In genomic region chr7:90625562-90625961, GRCh38 we compare ENCODE assay signal across 9 cellular contexts. TPM values are rescaled to one million over a fixed set of nuclear protein-coding genes. Genes with fewer than 3 reads are reported as not detected.
A peak's percentile ranks its signal among the peaks of the same experiment; 100 is the strongest.
DNase-seq lines count a peak whose midpoint lies in the region; ATAC-seq and TF ChIP-seq lines count a peak whose summit lies in the region.
"Had no signal": no experiment of that assay in that cellular context is flagged by ENCODE, and none has a peak within 500 bp of the region (broad histone marks: within the 10 kb centered on the region; RNA-seq: fewer than 3 reads in every experiment).

No MANE protein-coding gene starts in this region.

- H3K27ac ChIP-seq in SK-N-MC: peak overlapping the region; percentile 100
- peak overlapping the region in 2 of 4 donors; percentile 9 to 39 for H3K27ac ChIP-seq in transverse colon
- H3K27ac ChIP-seq: foreskin keratinocyte had no signal

- ATAC-seq in left ventricle myocardium superior: peak; percentile 56
- no peak for ATAC-seq in GM21367 (IDR thresholded peaks at IDR 0.05; ENCODE audit: unreplicated experiment)
- no peak for ATAC-seq in GM19452 (IDR thresholded peaks at IDR 0.05; ENCODE audit: unreplicated experiment)
- ATAC-seq: foreskin keratinocyte had no signal

- H3K4me3 ChIP-seq in SK-N-MC: peak overlapping the region; percentile 55
- no peak overlapping the region for H3K4me3 ChIP-seq in transverse colon

- in situ Hi-C loops in transverse colon (cut with MboI; ENCODE audit: low pct_ligation_motif_present in 1 of 4, low pct_unique_long_range_greater_than_20kb in 1 of 4, low sequenced_read_pairs in 3 of 4): no loop called here

- 47 to 76% methylated on average over 3 of the region's 3 CpGs for WGBS in transverse colon (ENCODE audit: low coverage in 1 of 2), 2 donors

- TF ChIP-seq CTCF in transverse colon (IDR thresholded peaks at IDR 0.05): no peak

- no peak for TF ChIP-seq POLR2A in transverse colon (IDR thresholded peaks at IDR 0.05)

- DNase-seq in NCI-H1417 (lab: John Stamatoyannopoulos, UW) (peak; percentile 20 to 77 (median 60)), NCI-H1417 treated with DMSO at 0.1 percent for 48 hours (lab: John Stamatoyannopoulos, UW) (no peak), SK-N-MC (ENCODE audit: low read depth, low spot score) (peak; percentile 59), left ventricle myocardium superior (peak; percentile 32), transverse colon (peak; percentile 11), NOMO-1 treated with DMSO at 0.1 percent for 48 hours (lab: John Stamatoyannopoulos, UW; ENCODE audit: unreplicated experiment) (no peak)

- peaks cover 2% of the 10 kb centered on the region for H3K36me3 ChIP-seq in SK-N-MC (ENCODE audit: insufficient read depth, low read length)
- H3K36me3 ChIP-seq in transverse colon: no peaks in the 10 kb centered on the region

- no peaks in the 10 kb centered on the region for H3K9me3 ChIP-seq in SK-N-MC (ENCODE audit: low read depth, low read length)
- H3K9me3 ChIP-seq in transverse colon: no peaks in the 10 kb centered on the region

- no peaks in the 10 kb centered on the region for H3K27me3 ChIP-seq in transverse colon
- H3K27me3 ChIP-seq: foreskin keratinocyte had no signal

- no peak for TF ChIP-seq EP300 in transverse colon (IDR thresholded peaks at IDR 0.05; ENCODE audit: low read depth)

- intact Hi-C loops in left ventricle myocardium superior (cut with micrococcal nuclease) (loop anchor here (10.0 kb wide), 1 partner anchor 51 kb away; no protein-coding TSS in a partner anchor), transverse colon (cut with DNase I; ENCODE audit: low total_unique reads) (no loop called here)

- H3K9ac ChIP-seq in SK-N-MC (ENCODE audit: insufficient read length): no peak overlapping the region

- H3K4me1 ChIP-seq in transverse colon: peaks cover 0 to 24% (median 16%) of the 10 kb centered on the region in 4 donors

RNA-seq across cellular contexts. Expression of gene CDK14, which starts 29.4 kb away (rescaled TPM):
- 23.9 TPM for total RNA-seq in left ventricle myocardium superior
- total RNA-seq in transverse colon: 10 to 100 TPM in 1 of 4 donors, 1 to 10 TPM in 2, under 1 TPM in 1; 0.40 to 15.4 (median 4.8) TPM

Comparison
In these comparisons a context has a peak if more than half of its experiments do, and no peak if none do; other contexts are left out.
1. DNase-seq: peak in NCI-H1417 (3 of 3), SK-N-MC (single experiment), left ventricle myocardium superior (single experiment) and transverse colon (single experiment); none in NCI-H1417 treated with DMSO at 0.1 percent for 48 hours (single experiment) and NOMO-1 treated with DMSO at 0.1 percent for 48 hours (single experiment).